In genomic region chr7:103344453-103345149, GRCh38 we compare ENCODE assay signal across 8 cellular contexts. TPM values are rescaled to one million over a fixed set of nuclear protein-coding genes. Genes with fewer than 3 reads are reported as not detected.
A peak's percentile ranks its signal among the peaks of the same experiment; 100 is the strongest.
DNase-seq lines count a peak whose midpoint lies in the region; ATAC-seq and TF ChIP-seq lines count a peak whose summit lies in the region.

DNAJC2 (minus strand) TSS chr7:103344767; CDS start chr7:103344622, 145 bp downstream.

- H3K27me3 ChIP-seq in BLaER1: no peaks in the 10 kb centered on the region

- peak within 1 kb of the TSS; percentile 100 for H3K4me3 Mint-ChIP-seq in activated CD4-positive, alpha-beta T cell treated with anti-CD3 and anti-CD28 coated beads, Interleukin-2, amount 10 ng/mL, durations not matched to agents 24 days and 14 days

- H3K4me2 ChIP-seq in BLaER1: peak within 1 kb of the TSS; percentile 79

- no peaks in the 10 kb centered on the region for H3K9me3 ChIP-seq in BLaER1

- peaks cover 58% of the 10 kb centered on the region for H3K4me1 ChIP-seq in BLaER1

- H3K9me3 Mint-ChIP-seq in activated CD4-positive, alpha-beta T cell treated with anti-CD3 and anti-CD28 coated beads, Interleukin-2, amount 10 ng/mL, durations not matched to agents 24 days and 14 days: no peaks in the 10 kb centered on the region

- intact Hi-C loops in activated CD4-positive, alpha-beta T cell treated with anti-CD3 and anti-CD28 coated beads, Interleukin-2, amount 10 ng/mL, durations not matched to agents 24 days and 14 days (cut with micrococcal nuclease): loop anchor here (1.0 to 10.0 kb wide), 5 partner anchors 47 to 1670 kb away; partner anchors contain the start of genes ARMC10, FBXL13, KMT2E and PMPCB

- peak within 1 kb of the TSS; percentile 99 for H3K27ac Mint-ChIP-seq in activated CD4-positive, alpha-beta T cell treated with anti-CD3 and anti-CD28 coated beads, Interleukin-2, amount 10 ng/mL, durations not matched to agents 24 days and 14 days

- no peaks in the 10 kb centered on the region for H3K27me3 Mint-ChIP-seq in activated CD4-positive, alpha-beta T cell treated with anti-CD3 and anti-CD28 coated beads, Interleukin-2, amount 10 ng/mL, durations not matched to agents 24 days and 14 days

- peak; percentile 78 for ATAC-seq in HG03460 (IDR thresholded peaks at IDR 0.05; ENCODE audit: unreplicated experiment)

- peaks cover 54% of the 10 kb centered on the region for H4K20me1 ChIP-seq in BLaER1

- TF ChIP-seq CTCF in coronary artery (IDR thresholded peaks at IDR 0.05): no peak

- H3K36me3 ChIP-seq in BLaER1: peaks cover 34% of the 10 kb centered on the region

- peaks cover 44% of the 10 kb centered on the region for H3K36me3 Mint-ChIP-seq in activated CD4-positive, alpha-beta T cell treated with anti-CD3 and anti-CD28 coated beads, Interleukin-2, amount 10 ng/mL, durations not matched to agents 24 days and 14 days (ENCODE audit: low read depth)

- H3K4me3 ChIP-seq in BLaER1 (peak within 1 kb of the TSS; percentile 84), coronary artery (peak within 1 kb of the TSS; percentile 96)

- H3K4me1 Mint-ChIP-seq in activated CD4-positive, alpha-beta T cell treated with anti-CD3 and anti-CD28 coated beads, Interleukin-2, amount 10 ng/mL, durations not matched to agents 24 days and 14 days: peaks cover 50% of the 10 kb centered on the region

- peak within 1 kb of the TSS; percentile 91 for H3K9ac ChIP-seq in BLaER1

- DNase-seq in GM19240 (ENCODE audit: insufficient read length, low spot score) (peak; percentile 53), NCI-H524 treated with DMSO at 0.1 percent for 48 hours (lab: John Stamatoyannopoulos, UW) (peak; percentile 56), coronary artery (ENCODE audit: low spot score) (peak; percentile 89), left kidney (ENCODE audit: low read depth, low spot score) (peak; percentile 97)
- peak; percentile 95 for DNase-seq in activated CD4-positive, alpha-beta T cell treated with anti-CD3 and anti-CD28 coated beads, Interleukin-2, amount 10 ng/mL, durations not matched to agents 24 days and 14 days
- DNase-seq in stimulated activated CD4-positive, alpha-beta T cell treated with anti-CD3 and anti-CD28 coated beads, Interleukin-1b, Interleukin-23, amount 100 ng/mL, for 48 hours: peak; percentile 88

- H3K27ac ChIP-seq in BLaER1 (peak within 1 kb of the TSS; percentile 92), coronary artery (peak within 1 kb of the TSS; percentile 58 to 90)

RNA-seq across cellular contexts. Expression of gene DNAJC2, which starts in this region (rescaled TPM):
- total RNA-seq in activated CD4-positive, alpha-beta T cell treated with anti-CD3 and anti-CD28 coated beads, Interleukin-2, amount 10 ng/mL, durations not matched to agents 24 days and 14 days: 67.1 and 68.7 TPM in 2 replicates

Comparison
In these comparisons a context has a peak if more than half of its experiments do, and no peak if none do; other contexts are left out.
1. Peak in every context shown above with its lines: DNase-seq, ATAC-seq, H3K4me3 ChIP-seq and H3K27ac ChIP-seq.